20 cellular contexts compared by ENCODE assay signal in the genomic region with DNA sequence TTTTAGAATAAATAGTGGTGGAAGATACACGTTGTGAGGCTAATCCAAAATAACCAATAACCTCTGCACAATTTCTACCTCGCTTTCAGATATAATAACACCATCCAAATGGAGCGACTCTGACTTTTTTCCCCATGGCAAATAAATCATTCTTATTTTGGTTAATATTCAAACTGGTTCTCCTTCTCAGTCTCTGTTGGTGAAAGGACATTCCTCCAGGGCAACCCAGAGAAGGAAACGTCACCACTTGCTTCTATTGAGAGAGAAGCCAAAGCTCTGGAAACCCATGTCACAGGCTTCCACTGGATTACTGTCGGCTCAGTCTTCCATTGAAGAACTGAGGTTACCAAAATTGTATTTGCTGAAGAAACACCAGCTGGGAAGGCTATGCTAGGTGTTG. TPM values are rescaled to one million over a fixed set of nuclear protein-coding genes. Genes with fewer than 3 reads are reported as not detected.
"Had no signal": no experiment of that assay in that cellular context is flagged by ENCODE, and none has a peak within 500 bp of the region (broad histone marks: within the 10 kb centered on the region; RNA-seq: fewer than 3 reads in every experiment).

No MANE protein-coding gene starts in this region.

- DNase-seq: activated CD4-positive, alpha-beta T cell treated with anti-CD3 and anti-CD28 coated beads for 36 hours; activated CD4-positive, alpha-beta T cell treated with anti-CD3 and anti-CD28 coated beads, Interleukin-2, amount 50 U/mL, for 48 hours; activated gamma-delta T cell treated with Interleukin-2 at 50 U/mL for 16 hours; adrenal gland; effector memory CD8-positive, alpha-beta T cell; foreskin fibroblast; lower lobe of right lung; midbrain; naive B cell; psoas muscle; stimulated activated CD4-positive, alpha-beta T cell treated with anti-CD3 and anti-CD28 coated beads, Interleukin-4, amount 100 ng/mL, for 24 hours; stomach; SW 1271; upper lobe of right lung had no signal

- H3K4me3 Mint-ChIP-seq: activated CD4-positive, alpha-beta T cell treated with anti-CD3 and anti-CD28 coated beads for 36 hours; activated T-helper 1 cell treated with anti-CD3 and anti-CD28 coated beads, Interleukin-12 subunit alpha, Interleukin-12 subunit beta, Interleukin-2, Interleukin-4 antibody, amounts not matched to agents 30 ng/mL and 10 ng/mL and 1 ng/mL, durations not matched to agents 14 hours and 24 hours and 36 hours; effector memory CD8-positive, alpha-beta T cell; naive B cell; neural crest cell; stimulated activated effector memory CD8-positive, alpha-beta T cell treated with anti-CD3 and anti-CD28 coated beads, Interleukin-12 subunit alpha, Interleukin-12 subunit beta, amount 100 ng/mL, for 72 hours had no signal

- H3K27me3 ChIP-seq: adrenal gland, stomach, upper lobe of right lung had no signal

- ATAC-seq: activated CD4-positive, alpha-beta T cell treated with anti-CD3 and anti-CD28 coated beads for 36 hours; effector memory CD8-positive, alpha-beta T cell; psoas muscle; sciatic nerve; stimulated activated effector memory CD8-positive, alpha-beta T cell treated with anti-CD3 and anti-CD28 coated beads, Interleukin-12 subunit alpha, Interleukin-12 subunit beta, amount 100 ng/mL, for 72 hours had no signal

- H3K36me3 ChIP-seq: adrenal gland, lower lobe of right lung, stomach, upper lobe of right lung had no signal

- H3K4me1 Mint-ChIP-seq: activated CD4-positive, alpha-beta T cell treated with anti-CD3 and anti-CD28 coated beads for 36 hours; naive B cell; neural crest cell; stimulated activated effector memory CD8-positive, alpha-beta T cell treated with anti-CD3 and anti-CD28 coated beads, Interleukin-12 subunit alpha, Interleukin-12 subunit beta, amount 100 ng/mL, for 72 hours had no signal

- H3K9me3 Mint-ChIP-seq: activated naive CD4-positive, alpha-beta T cell treated with anti-CD3 and anti-CD28 coated beads, Interleukin-2, amount 50 U/mL, for 72 hours; activated T-helper 1 cell treated with anti-CD3 and anti-CD28 coated beads, Interleukin-12 subunit alpha, Interleukin-12 subunit beta, Interleukin-2, Interleukin-4 antibody, amounts not matched to agents 30 ng/mL and 10 ng/mL and 1 ng/mL, durations not matched to agents 14 hours and 24 hours and 36 hours; effector memory CD8-positive, alpha-beta T cell; naive B cell; neural crest cell; stimulated activated effector memory CD8-positive, alpha-beta T cell treated with anti-CD3 and anti-CD28 coated beads, Interleukin-12 subunit alpha, Interleukin-12 subunit beta, amount 100 ng/mL, for 72 hours had no signal

- H3K4me3 ChIP-seq: adrenal gland, lower lobe of right lung, psoas muscle, stomach, upper lobe of right lung had no signal

- H3K4me1 ChIP-seq: adrenal gland, lower lobe of right lung, psoas muscle, stomach, upper lobe of right lung had no signal

- H3K9me3 ChIP-seq: adrenal gland, lower lobe of right lung, psoas muscle, stomach, upper lobe of right lung had no signal

- H3K27ac ChIP-seq: adrenal gland, lower lobe of right lung, psoas muscle, stomach, upper lobe of right lung had no signal

- H3K27ac Mint-ChIP-seq: activated CD4-positive, alpha-beta T cell treated with anti-CD3 and anti-CD28 coated beads for 36 hours; activated naive CD4-positive, alpha-beta T cell treated with anti-CD3 and anti-CD28 coated beads, Interleukin-2, amount 50 U/mL, for 72 hours; activated T-helper 1 cell treated with anti-CD3 and anti-CD28 coated beads, Interleukin-12 subunit alpha, Interleukin-12 subunit beta, Interleukin-2, Interleukin-4 antibody, amounts not matched to agents 30 ng/mL and 10 ng/mL and 1 ng/mL, durations not matched to agents 14 hours and 24 hours and 36 hours; effector memory CD8-positive, alpha-beta T cell; naive B cell; stimulated activated effector memory CD8-positive, alpha-beta T cell treated with anti-CD3 and anti-CD28 coated beads, Interleukin-12 subunit alpha, Interleukin-12 subunit beta, amount 100 ng/mL, for 72 hours had no signal

- H3K36me3 Mint-ChIP-seq: activated naive CD4-positive, alpha-beta T cell treated with anti-CD3 and anti-CD28 coated beads, Interleukin-2, amount 50 U/mL, for 72 hours; naive B cell; stimulated activated effector memory CD8-positive, alpha-beta T cell treated with anti-CD3 and anti-CD28 coated beads, Interleukin-12 subunit alpha, Interleukin-12 subunit beta, amount 100 ng/mL, for 72 hours had no signal

RNA-seq across cellular contexts. Expression of a gene that starts 8.3 kb away (rescaled TPM):
- total RNA-seq: activated T-helper 1 cell treated with anti-CD3 and anti-CD28 coated beads, Interleukin-12 subunit alpha, Interleukin-12 subunit beta, Interleukin-2, Interleukin-4 antibody, amounts not matched to agents 30 ng/mL and 10 ng/mL and 1 ng/mL, durations not matched to agents 14 hours and 24 hours and 36 hours; T-helper 2 cell treated with Interferon-gamma antibody and Interleukin-4, amounts not matched to agents 100 ng/mL and 5 ng/mL, for 36 hours had no signal
